ENCODE assay signal across 1 cellular context in genomic region chr10:79127151-79127961, GRCh38.
TF ChIP-seq lines count a peak whose summit lies in the region.

No MANE protein-coding gene starts in this region.

TF ChIP-seq in HEK293, 187 proteins besides CTCF, POLR2A, EP300 and RAD21 (continued from another document):
- TF ChIP-seq ZBTB49 (tag by site-specific recombination; IDR thresholded peaks at IDR 0.05; ENCODE audit: low read depth) (no peak), IKZF3 (tag by site-specific recombination; IDR thresholded peaks at IDR 0.05) (no peak), ZBTB44 (tag by site-specific recombination; IDR thresholded peaks at IDR 0.05) (no peak), ZBTB26 (tag by site-specific recombination; optimal IDR thresholded peaks at IDR 0.05) (no peak)
